ENCODE assay signal across 8 cellular contexts in genomic region chr2:38508311-38509039, GRCh38.
A peak's percentile ranks its signal among the peaks of the same experiment; 100 is the strongest.
DNase-seq lines count a peak whose midpoint lies in the region; ATAC-seq and TF ChIP-seq lines count a peak whose summit lies in the region.

No MANE protein-coding gene starts in this region.

- DNase-seq in CD4-positive, alpha-beta memory T cell: peak; percentile 69 to 76 (median 70)
- DNase-seq in NCI-H1092 treated with DMSO at 0.1 percent for 48 hours (lab: John Stamatoyannopoulos, UW) (peak; percentile 61), SW 1271 (lab: John Stamatoyannopoulos, UW) (peak; percentile 60 to 71), adrenal gland (peak; percentile 87 to 99 (median 97)), right cardiac atrium (peak; percentile 89 to 95 (median 91)), sciatic nerve (ENCODE audit: low spot score) (peak; percentile 94)

- H3K27ac ChIP-seq in CD4-positive, alpha-beta memory T cell (ENCODE audit: low read depth, low read length): no peak overlapping the region
- H3K27ac ChIP-seq in adrenal gland (peak overlapping the region; percentile 29 to 87 (median 62)), right cardiac atrium (ENCODE audit: low read length) (no peak overlapping the region)

- ATAC-seq in GM21619 (IDR thresholded peaks at IDR 0.05; ENCODE audit: unreplicated experiment) (peak; percentile 73), right cardiac atrium (peak; percentile 74 to 77), sciatic nerve (peak; percentile 91), GM21528 (IDR thresholded peaks at IDR 0.05; ENCODE audit: low FRiP score, unreplicated experiment) (no peak)

- H3K9me3 Mint-ChIP-seq in CD4-positive, alpha-beta memory T cell: no peaks in the 10 kb centered on the region

- H3K4me1 Mint-ChIP-seq in CD4-positive, alpha-beta memory T cell: peaks cover 2 to 6% (median 4%) of the 10 kb centered on the region in 4 donors

- intact Hi-C loops in CD4-positive, alpha-beta memory T cell (cut with micrococcal nuclease): loop anchor here (1.0 to 2.0 kb wide), 3 partner anchors 132 to 526 kb away; partner anchors contain the start of gene ATL2
- intact Hi-C loops in adrenal gland (cut with DNase I) (no loop called here), right cardiac atrium (cut with DNase I) (no loop called here), sciatic nerve (cut with DNase I) (no loop called here)

- no peaks in the 10 kb centered on the region for H3K36me3 Mint-ChIP-seq in CD4-positive, alpha-beta memory T cell

- no peaks in the 10 kb centered on the region for H3K4me1 ChIP-seq in CD4-positive, alpha-beta memory T cell (ENCODE audit: insufficient read depth, low read length)
- peaks cover 21 to 35% of the 10 kb centered on the region in 2 donors for H3K4me1 ChIP-seq in adrenal gland (replicated peaks in 1 of 2)
- peaks cover 3% of the 10 kb centered on the region for H3K4me1 ChIP-seq in right cardiac atrium (ENCODE audit: control insufficient read depth, insufficient read depth, low read length)

- H3K27me3 Mint-ChIP-seq in CD4-positive, alpha-beta memory T cell: peaks cover 4 to 5% of the 10 kb centered on the region in 2 donors

- H3K27ac Mint-ChIP-seq in CD4-positive, alpha-beta memory T cell: peak overlapping the region in 2 of 7 donors; percentile 3 to 63

- 8 to 18% (median 15%) methylated on average over 7 to 10 of the region's 10 CpGs for WGBS in adrenal gland, 4 donors
- 20% methylated on average over 10 of the region's 10 CpGs for WGBS in right cardiac atrium

- TF ChIP-seq POLR2A in adrenal gland (IDR thresholded peaks at IDR 0.05): peak in 1 of 2 donors; percentile 38

- H3K4me3 ChIP-seq in CD4-positive, alpha-beta memory T cell (ENCODE audit: low read length in 2 of 2): no peak overlapping the region
- H3K4me3 ChIP-seq in adrenal gland (no peak overlapping the region), right cardiac atrium (ENCODE audit: low read length) (no peak overlapping the region)

- no peaks in the 10 kb centered on the region for H3K27me3 ChIP-seq in CD4-positive, alpha-beta memory T cell (ENCODE audit: insufficient read depth, low read length)
- H3K27me3 ChIP-seq in adrenal gland: no peaks in the 10 kb centered on the region
- no peaks in the 10 kb centered on the region for H3K27me3 ChIP-seq in right cardiac atrium (ENCODE audit: control insufficient read depth, insufficient read depth)

- no peaks in the 10 kb centered on the region for H3K9me3 ChIP-seq in CD4-positive, alpha-beta memory T cell (ENCODE audit: control insufficient read depth in 1 of 2, low read length in 2 of 2)
- H3K9me3 ChIP-seq in adrenal gland (replicated peaks in 1 of 3) (no peaks in the 10 kb centered on the region), right cardiac atrium (ENCODE audit: control insufficient read depth, low read length) (no peaks in the 10 kb centered on the region)

- H3K4me3 Mint-ChIP-seq in CD4-positive, alpha-beta memory T cell: no peak overlapping the region

- peak in 4 of 6 experiments; percentile 14 to 42 (median 34) for TF ChIP-seq CTCF in adrenal gland (IDR thresholded peaks at IDR 0.05)

- POLR2A ChIA-PET in CD4-positive, alpha-beta memory T cell (lab: Charles Lee; ENCODE audit: partially characterized antibody): interaction anchor here (0.8 to 1.8 kb wide), 2 partner anchors 193 to 243 kb away, joined by 3 to 10 read pairs; partner anchors contain the start of gene SRSF7

- CTCF ChIA-PET in CD4-positive, alpha-beta memory T cell (lab: Charles Lee; ENCODE audit: partially characterized antibody): interaction anchor here (0.6 to 5.5 kb wide), 55 partner anchors 10 to 1113 kb away, joined by 3 to 242 read pairs (median 4); no protein-coding TSS in a partner anchor

- no peaks in the 10 kb centered on the region for H3K36me3 ChIP-seq in CD4-positive, alpha-beta memory T cell (ENCODE audit: insufficient read depth, low read length)
- H3K36me3 ChIP-seq in adrenal gland (replicated peaks in 1 of 2): no peaks in the 10 kb centered on the region

Comparison
In these comparisons a context has a peak if more than half of its experiments do, and no peak if none do; other contexts are left out.
1. H3K27ac ChIP-seq: peak in adrenal gland (5 of 5); none in CD4-positive, alpha-beta memory T cell (single experiment) and right cardiac atrium (single experiment).
2. Peak in every context shown above with its lines, with median percentiles within 50 percentile points of each other: DNase-seq.